ENCODE assay signal across 28 cellular contexts in the genomic region with DNA sequence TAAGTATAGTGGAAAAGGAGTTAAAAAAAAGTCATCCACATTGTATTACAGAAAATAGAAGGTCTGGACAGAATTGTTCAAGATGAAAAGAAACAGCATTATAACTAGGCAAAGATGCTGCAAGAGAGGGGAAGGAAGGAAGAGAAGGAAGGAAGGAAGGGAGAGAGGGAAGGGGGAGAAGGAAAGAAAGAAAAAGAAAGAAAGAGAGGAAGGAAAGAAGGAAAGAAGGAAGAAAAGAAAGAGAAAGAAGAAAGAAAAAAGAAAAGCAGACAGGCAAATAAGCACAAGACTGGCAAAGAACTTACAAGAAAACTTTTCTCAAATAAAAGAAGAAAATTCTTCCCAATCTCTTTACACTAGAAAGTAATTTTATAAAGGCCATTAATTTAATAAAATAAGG.
"Had no signal": no experiment of that assay in that cellular context is flagged by ENCODE, and none has a peak within 500 bp of the region (broad histone marks: within the 10 kb centered on the region; RNA-seq: fewer than 3 reads in every experiment).

No MANE protein-coding gene starts in this region.

- H3K4me3 Mint-ChIP-seq: stimulated activated memory B cell treated with anti-CD40 and anti-IgM and Interleukin-4, amounts not matched to agents 10 μg/mL and 1 μg/mL and 100 μg/mL, for 72 hours; stimulated activated naive B cell treated with anti-CD40 and anti-IgM and Interleukin-4, amounts not matched to agents 10 μg/mL and 1 μg/mL and 100 μg/mL, for 72 hours; stimulated activated naive CD8-positive, alpha-beta T cell treated with anti-CD3 and anti-CD28 coated beads, Interleukin-15, amount 100 ng/mL, for 72 hours; stimulated activated naive CD8-positive, alpha-beta T cell treated with anti-CD3 and anti-CD28 coated beads, Interleukin-15, Interleukin-2, amounts not matched to agents 100 ng/mL and 50 ng/mL, for 24 hours; type B pancreatic cell had no signal

- H3K36me3 ChIP-seq: stomach, suprapubic skin, thoracic aorta, thyroid gland, tibial artery, tibial nerve, transverse colon, upper lobe of left lung, upper lobe of right lung, uterus, vagina had no signal

- FAIRE-seq: urothelium cell line had no signal

- ATAC-seq: stimulated activated memory B cell treated with anti-CD40 and anti-IgM and Interleukin-4, amounts not matched to agents 10 μg/mL and 1 μg/mL and 100 μg/mL, for 72 hours; stimulated activated naive B cell treated with anti-CD40 and anti-IgM and Interleukin-4, amounts not matched to agents 10 μg/mL and 1 μg/mL and 100 μg/mL, for 72 hours; stimulated activated naive CD8-positive, alpha-beta T cell treated with anti-CD3 and anti-CD28 coated beads, Interleukin-15, amount 100 ng/mL, for 72 hours; stimulated activated naive CD8-positive, alpha-beta T cell treated with anti-CD3 and anti-CD28 coated beads, Interleukin-15, Interleukin-2, amounts not matched to agents 100 U/mL and 50 U/mL, for 24 hours; upper lobe of right lung had no signal

- H3K4me3 ChIP-seq: stomach, suprapubic skin, testis, thoracic aorta, thyroid gland, tibial artery, tibial nerve, transverse colon, upper lobe of left lung, upper lobe of right lung, uterus, vagina had no signal

- H3K27me3 ChIP-seq: stomach, testis, thyroid gland, tibial nerve, upper lobe of left lung, upper lobe of right lung, uterus, vagina had no signal

- H3K27me3 Mint-ChIP-seq: stimulated activated naive CD8-positive, alpha-beta T cell treated with anti-CD3 and anti-CD28 coated beads, Interleukin-15, amount 100 ng/mL, for 72 hours had no signal

- DNase-seq: stimulated activated CD4-positive, alpha-beta T cell treated with anti-CD3 and anti-CD28 coated beads, Interleukin-2, amount 100 ng/mL, for 48 hours; stimulated activated CD4-positive, alpha-beta T cell treated with anti-CD3 and anti-CD28 coated beads, Interleukin-4, amount 100 ng/mL, for 1 hour; stimulated activated CD4-positive, alpha-beta T cell treated with anti-CD3 and anti-CD28 coated beads, Interleukin-4, amount 100 ng/mL, for 24 hours; stimulated activated CD4-positive, alpha-beta T cell treated with anti-CD3 and anti-CD28 coated beads, Interleukin-4, amount 100 ng/mL, for 4 hours; stimulated activated CD8-positive, alpha-beta memory T cell treated with anti-CD3 and anti-CD28 coated beads, Interleukin-4, amount 100 ng/mL, for 48 hours; stimulated activated naive B cell treated with anti-CD40 and anti-IgM and Interleukin-4, amounts not matched to agents 10 μg/mL and 1 μg/mL and 100 μg/mL, for 72 hours; stimulated activated naive CD4-positive, alpha-beta T cell; stimulated activated naive CD4-positive, alpha-beta T cell treated with Interleukin-2 at 50 U/mL for 16 hours; stimulated activated naive CD8-positive, alpha-beta T cell treated with anti-CD3 and anti-CD28 coated beads, Interleukin-15, amount 100 ng/mL, for 72 hours; stimulated activated naive CD8-positive, alpha-beta T cell treated with anti-CD3 and anti-CD28 coated beads, Interleukin-15, Interleukin-2, amounts not matched to agents 100 U/mL and 50 U/mL, for 24 hours; stomach; substantia nigra; testis; thyroid gland; tibial artery; transverse colon; trophoblast cell; upper lobe of left lung; upper lobe of right lung; uterus had no signal

- H3K9me3 ChIP-seq: suprapubic skin, testis, thoracic aorta, thyroid gland, tibial artery, transverse colon, upper lobe of left lung, upper lobe of right lung, uterus, vagina had no signal

- H3K27ac ChIP-seq: stomach, suprapubic skin, testis, thoracic aorta, thyroid gland, tibial artery, tibial nerve, transverse colon, upper lobe of left lung, upper lobe of right lung, uterus, vagina had no signal

- H3K36me3 Mint-ChIP-seq: stimulated activated memory B cell treated with anti-CD40 and anti-IgM and Interleukin-4, amounts not matched to agents 10 μg/mL and 1 μg/mL and 100 μg/mL, for 72 hours; stimulated activated naive B cell treated with anti-CD40 and anti-IgM and Interleukin-4, amounts not matched to agents 10 μg/mL and 1 μg/mL and 100 μg/mL, for 72 hours; type B pancreatic cell had no signal

- H3K27ac Mint-ChIP-seq: stimulated activated memory B cell treated with anti-CD40 and anti-IgM and Interleukin-4, amounts not matched to agents 10 μg/mL and 1 μg/mL and 100 μg/mL, for 72 hours; stimulated activated naive B cell treated with anti-CD40 and anti-IgM and Interleukin-4, amounts not matched to agents 10 μg/mL and 1 μg/mL and 100 μg/mL, for 72 hours; stimulated activated naive CD8-positive, alpha-beta T cell treated with anti-CD3 and anti-CD28 coated beads, Interleukin-15, amount 100 ng/mL, for 72 hours; stimulated activated naive CD8-positive, alpha-beta T cell treated with anti-CD3 and anti-CD28 coated beads, Interleukin-15, Interleukin-2, amounts not matched to agents 100 ng/mL and 50 ng/mL, for 24 hours; type B pancreatic cell had no signal

- H3K4me1 ChIP-seq: stomach, suprapubic skin, testis, thyroid gland, tibial artery, tibial nerve, transverse colon, uterus, vagina had no signal

- H3K9me3 Mint-ChIP-seq: stimulated activated memory B cell treated with anti-CD40 and anti-IgM and Interleukin-4, amounts not matched to agents 10 μg/mL and 1 μg/mL and 100 μg/mL, for 72 hours; stimulated activated naive B cell treated with anti-CD40 and anti-IgM and Interleukin-4, amounts not matched to agents 10 μg/mL and 1 μg/mL and 100 μg/mL, for 72 hours; stimulated activated naive CD8-positive, alpha-beta T cell treated with anti-CD3 and anti-CD28 coated beads, Interleukin-15, amount 100 ng/mL, for 72 hours; stimulated activated naive CD8-positive, alpha-beta T cell treated with anti-CD3 and anti-CD28 coated beads, Interleukin-15, Interleukin-2, amounts not matched to agents 100 ng/mL and 50 ng/mL, for 24 hours; type B pancreatic cell had no signal

- H3K4me1 Mint-ChIP-seq: stimulated activated memory B cell treated with anti-CD40 and anti-IgM and Interleukin-4, amounts not matched to agents 10 μg/mL and 1 μg/mL and 100 μg/mL, for 72 hours had no signal
